In the genomic region with DNA sequence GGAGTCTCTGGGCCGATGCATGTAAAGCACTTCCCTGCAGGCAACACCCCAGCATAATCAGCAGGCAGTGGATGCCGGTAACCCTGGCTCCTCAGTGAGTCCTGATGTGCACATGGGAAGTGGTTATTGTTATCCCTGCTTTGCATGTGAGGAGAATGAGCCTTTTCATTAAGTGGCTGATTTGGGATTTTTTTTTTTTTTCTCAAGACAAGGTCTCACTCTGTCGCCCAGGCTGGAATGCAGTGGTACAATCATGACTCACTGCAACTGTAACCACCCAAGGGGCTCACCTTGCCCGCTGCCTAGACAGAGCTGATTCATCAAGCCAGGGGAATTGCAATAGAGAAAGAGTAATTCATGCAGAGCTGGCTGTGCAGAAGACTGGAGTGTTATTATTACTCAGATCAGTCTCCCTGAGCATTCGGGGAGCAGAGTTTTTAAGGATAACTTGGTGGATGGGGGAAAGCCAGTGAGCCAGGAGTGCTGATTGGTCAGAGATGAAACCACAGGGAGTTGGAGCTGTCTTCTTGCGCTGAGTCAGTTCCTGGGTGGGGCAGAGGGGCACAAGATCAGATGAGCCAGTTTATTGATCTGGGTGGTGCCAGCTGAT, we compare ENCODE assay signal across 13 cellular contexts.
DNase-seq lines count a peak whose midpoint lies in the region; ATAC-seq and TF ChIP-seq lines count a peak whose summit lies in the region.
"Had no signal": no experiment of that assay in that cellular context is flagged by ENCODE, and none has a peak within 500 bp of the region (broad histone marks: within the 10 kb centered on the region; RNA-seq: fewer than 3 reads in every experiment).

No MANE protein-coding gene starts in this region.

- H3K36me3 ChIP-seq in thyroid gland, result no peaks in the 10 kb centered on the region
- H3K36me3 ChIP-seq: ascending aorta, HAP-1 had no signal

- no peaks in the 10 kb centered on the region for H3K4me1 ChIP-seq in thyroid gland
- H3K4me1 ChIP-seq: ascending aorta had no signal

- WGBS in thyroid gland, 2 donors, result 61 to 62% methylated on average over 6 of the region's 6 CpGs

- no peaks in the 10 kb centered on the region for H3K27me3 ChIP-seq in thyroid gland
- H3K27me3 ChIP-seq: ascending aorta had no signal

- H3K27ac ChIP-seq in cingulate gyrus (ENCODE audit: low read depth, low read length) (peak overlapping the region; percentile 19), thyroid gland (no peak overlapping the region)
- H3K27ac ChIP-seq: ascending aorta had no signal

- ATAC-seq in GM19025 (IDR thresholded peaks at IDR 0.05; ENCODE audit: low read depth, unreplicated experiment) (peak; percentile 59), GM18867 (IDR thresholded peaks at IDR 0.05; ENCODE audit: unreplicated experiment) (no peak)

- intact Hi-C loops in thyroid gland (cut with DNase I), result no loop called here

- peaks cover 29% of the 10 kb centered on the region for H3K4me1 Mint-ChIP-seq in progenitor cell of endocrine pancreas (ENCODE audit: low read depth)

- TF ChIP-seq CTCF in progenitor cell of endocrine pancreas (IDR thresholded peaks at IDR 0.05; ENCODE audit: unreplicated experiment) (no peak), thyroid gland (IDR thresholded peaks at IDR 0.05) (no peak)

- H3K9me3 ChIP-seq in thyroid gland, result no peaks in the 10 kb centered on the region
- H3K9me3 ChIP-seq: ascending aorta, HAP-1 had no signal

- TF ChIP-seq POLR2A in thyroid gland (IDR thresholded peaks at IDR 0.05), result no peak

- peak overlapping the region; percentile 69 for H3K27ac Mint-ChIP-seq in progenitor cell of endocrine pancreas

- H3K36me3 Mint-ChIP-seq in progenitor cell of endocrine pancreas (ENCODE audit: insufficient read depth), result no peaks in the 10 kb centered on the region

- H3K4me3 Mint-ChIP-seq in progenitor cell of endocrine pancreas (ENCODE audit: low read depth), result no peak overlapping the region

- H3K9me3 Mint-ChIP-seq in progenitor cell of endocrine pancreas (ENCODE audit: low read depth), result no peaks in the 10 kb centered on the region

- no peaks in the 10 kb centered on the region for H3K27me3 Mint-ChIP-seq in progenitor cell of endocrine pancreas

- DNase-seq in OCI-M1 (lab: John Stamatoyannopoulos, UW), result peak; percentile 38
- DNase-seq in progenitor cell of endocrine pancreas (ENCODE audit: low spot score, unreplicated experiment), result no peak
- no peak for DNase-seq in stimulated activated naive CD4-positive, alpha-beta T cell (lab: John Stamatoyannopoulos, UW)
- DNase-seq in NCI-H345 treated with DMSO at 0.1 percent for 48 hours (lab: John Stamatoyannopoulos, UW; ENCODE audit: unreplicated experiment), result no peak
- DNase-seq in thyroid gland, result no peak
- DNase-seq: kidney; NCI-H1694 treated with DMSO at 0.1 percent for 48 hours; stimulated activated CD4-positive, alpha-beta T cell treated with anti-CD3 and anti-CD28 coated beads, Interleukin-15, amount 100 ng/mL, for 24 hours had no signal

- no peak overlapping the region for H3K4me3 ChIP-seq in thyroid gland (replicated peaks in 1 of 3)
- H3K4me3 ChIP-seq: ascending aorta, HAP-1 had no signal
